Comparison of ENCODE assay signal across 1 cellular context in the genomic region with DNA sequence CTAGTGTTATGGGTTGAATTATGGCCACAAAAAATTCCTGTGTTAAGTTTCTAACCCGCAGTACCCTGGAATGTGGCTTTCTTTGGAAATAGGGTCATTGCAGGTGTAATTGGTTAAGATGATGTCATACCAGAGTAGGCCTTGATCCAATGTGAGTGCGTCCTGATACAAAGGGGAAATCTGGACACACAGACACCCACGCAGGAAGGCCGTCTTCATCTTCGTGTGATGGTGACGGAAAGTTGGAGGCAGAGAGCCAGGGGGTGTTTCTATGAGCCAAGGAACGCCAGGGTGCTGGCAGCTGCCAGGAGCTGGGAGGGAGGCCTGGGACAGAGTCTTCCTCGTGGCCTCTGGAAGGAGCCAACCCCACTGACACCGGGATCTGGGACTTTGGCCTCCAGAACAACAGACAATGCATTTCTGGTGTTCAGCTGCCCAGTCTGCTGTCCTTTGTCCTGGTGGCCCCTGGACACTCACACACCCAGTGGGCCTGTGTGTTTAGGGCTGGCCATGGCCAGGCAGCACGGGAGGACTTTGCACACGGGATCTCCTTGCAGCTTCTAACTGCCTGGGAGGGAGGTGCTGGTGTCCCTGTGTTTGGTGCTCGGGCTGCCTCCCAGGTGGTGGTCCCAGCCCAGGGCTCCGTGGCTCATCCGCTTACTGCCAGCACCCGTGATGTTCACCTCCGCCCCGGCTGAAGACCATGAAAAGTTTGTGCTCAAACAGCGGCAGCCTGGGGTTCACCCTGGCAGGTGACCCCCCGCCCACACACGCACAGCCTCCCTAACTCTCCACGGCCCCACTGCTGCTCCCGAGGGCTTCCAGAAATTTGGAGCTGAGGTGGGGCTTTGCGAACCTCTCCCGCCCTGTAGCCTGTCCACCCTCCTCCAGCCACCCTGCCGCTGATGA.
TF ChIP-seq lines count a peak whose summit lies in the region.

No MANE protein-coding gene starts in this region.

TF ChIP-seq in H1, 55 proteins besides CTCF, POLR2A, EP300 and RAD21:
- TF ChIP-seq JUND (IDR thresholded peaks at IDR 0.05; ENCODE audit: low read length) (no peak), CBX5 (IDR thresholded peaks at IDR 0.05; ENCODE audit: low read depth, low read length) (no peak), POU5F1 (IDR thresholded peaks at IDR 0.05; ENCODE audit: low read depth, low read length) (no peak), YY1 (IDR thresholded peaks at IDR 0.05; ENCODE audit: low read depth, low read length) (no peak), KDM5A (IDR thresholded peaks at IDR 0.05; ENCODE audit: low read length) (no peak), SRF (IDR thresholded peaks at IDR 0.05; ENCODE audit: low read depth, low read length) (no peak), KDM4A (IDR thresholded peaks at IDR 0.05; ENCODE audit: low read depth, low read length, severe bottlenecking) (no peak), CBX8 (IDR thresholded peaks at IDR 0.05; ENCODE audit: borderline replicate concordance, low read depth, low read length) (no peak), CHD2 (IDR thresholded peaks at IDR 0.05; ENCODE audit: low read length) (no peak), USF2 (IDR thresholded peaks at IDR 0.05; ENCODE audit: low read length) (no peak), SUZ12 (IDR thresholded peaks at IDR 0.05; ENCODE audit: low read length) (no peak), BACH1 (IDR thresholded peaks at IDR 0.05; ENCODE audit: low read length) (no peak), JUN (IDR thresholded peaks at IDR 0.05; ENCODE audit: low read depth, low read length) (no peak), POLR2AphosphoS5 (IDR thresholded peaks at IDR 0.05; ENCODE audit: low read depth, low read length) (no peak), CREB1 (IDR thresholded peaks at IDR 0.05) (no peak), SIX5 (IDR thresholded peaks at IDR 0.05; ENCODE audit: low read depth, low read length) (no peak), ASH2L (IDR thresholded peaks at IDR 0.05; ENCODE audit: low read length) (no peak)
